29 cellular contexts compared by ENCODE assay signal in the genomic region with DNA sequence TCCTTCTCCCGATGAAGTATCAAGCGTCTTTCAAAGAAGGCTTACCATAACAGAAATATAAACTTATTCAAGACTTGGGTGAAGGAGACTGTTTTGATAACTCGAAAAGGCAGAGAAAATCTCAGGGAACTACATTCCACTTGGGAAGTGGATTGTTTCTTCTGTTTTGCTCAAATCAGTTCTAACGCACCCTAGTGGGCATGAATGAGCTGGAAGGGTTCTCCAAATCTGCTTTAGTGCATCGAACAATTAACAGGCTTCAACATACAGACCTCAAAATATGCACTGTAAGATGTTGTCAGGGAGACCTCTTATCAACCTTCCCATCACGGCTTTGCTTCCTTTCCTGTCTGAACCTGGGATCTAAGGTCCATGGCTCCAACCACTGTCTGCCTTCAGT.
A peak's percentile ranks its signal among the peaks of the same experiment; 100 is the strongest.
DNase-seq lines count a peak whose midpoint lies in the region; ATAC-seq, FAIRE-seq and TF ChIP-seq lines count a peak whose summit lies in the region.
"Had no signal": no experiment of that assay in that cellular context is flagged by ENCODE, and none has a peak within 500 bp of the region (broad histone marks: within the 10 kb centered on the region; RNA-seq: fewer than 3 reads in every experiment).

No MANE protein-coding gene starts in this region.

- H3K9ac ChIP-seq in K562 (ENCODE audit: insufficient read depth in 1 of 2, low read depth in 2 of 2, low read length in 2 of 2) (no peak overlapping the region), HepG2 (ENCODE audit: insufficient read depth, low read depth, low read length) (no peak overlapping the region)
- H3K9ac ChIP-seq: BLaER1 treated with 17β-estradiol and CSF1 and Interleukin-3, amounts not matched to agents 10 nM and 100 nM; parathyroid adenoma had no signal

- H3K27me3 ChIP-seq in BE2C (no peaks in the 10 kb centered on the region), K562 (ENCODE audit: control insufficient read depth in 2 of 2, insufficient read depth in 2 of 2, low read length in 2 of 2) (no peaks in the 10 kb centered on the region), HepG2 (ENCODE audit: control insufficient read depth in 1 of 2, insufficient read depth in 2 of 2, low read length in 2 of 2) (no peaks in the 10 kb centered on the region)
- H3K27me3 ChIP-seq: BLaER1 treated with 17β-estradiol and CSF1 and Interleukin-3, amounts not matched to agents 10 nM and 100 nM; sigmoid colon had no signal

- peak in 1 of 2 experiments; percentile 61; a peak in 2 of 4 replicates for TF ChIP-seq RAD21 in K562 (CRISPR knock-in tag; conservative IDR thresholded peaks at IDR 0.05 in 1 of 2, IDR thresholded peaks at IDR 0.05 in 1 of 2)
- TF ChIP-seq RAD21 in HepG2 (CRISPR knock-in tag; IDR thresholded peaks at IDR 0.05): no peak

- TF ChIP-seq CTCF in BE2C (IDR thresholded peaks at IDR 0.05; ENCODE audit: low read depth, low read length) (peak; percentile 28; the same call in 1 of the 2 replicates), K562 (IDR thresholded peaks at IDR 0.05 in 2 of 3, conservative IDR thresholded peaks at IDR 0.05 in 1 of 3; ENCODE audit: insufficient read depth in 2 of 3, low read depth in 1 of 3, low read length in 3 of 3) (peak; percentile 2 to 59 (median 45); a peak in 5 of 6 replicates), HepG2 (CRISPR knock-in tag; IDR thresholded peaks at IDR 0.05) (no peak)

- no peak overlapping the region for H3K4me3 Mint-ChIP-seq in activated naive CD4-positive, alpha-beta T cell treated with anti-CD3 and anti-CD28 coated beads for 36 hours
- H3K4me3 Mint-ChIP-seq in activated T-helper 2 cell treated with anti-CD3 and anti-CD28 coated beads, Interferon-gamma antibody, Interleukin-2, Interleukin-4, amounts not matched to agents 10 μg/mL and 5 μg/mL and 100 μg/mL, durations not matched to agents 14 hours and 24 hours and 36 hours (ENCODE audit: low read depth): no peak overlapping the region
- H3K4me3 Mint-ChIP-seq: activated CD4-positive, alpha-beta memory T cell treated with anti-CD3 and anti-CD28 coated beads for 36 hours; mesothelial cell of epicardium; natural killer cell treated with Interleukin-12 subunit alpha and Interleukin-12 subunit beta and Interleukin-15 and Interleukin-18, amount 100 ng/mL, for 72 hours; type B pancreatic cell had no signal

- TF ChIP-seq POLR2A in K562 (conservative IDR thresholded peaks at IDR 0.05) (no peak), HepG2 (IDR thresholded peaks at IDR 0.05; ENCODE audit: insufficient read depth in 1 of 2, low read depth in 2 of 2, low read length in 2 of 2) (no peak)

- no peak overlapping the region for H3K27ac Mint-ChIP-seq in activated naive CD4-positive, alpha-beta T cell treated with anti-CD3 and anti-CD28 coated beads for 36 hours
- no peak overlapping the region for H3K27ac Mint-ChIP-seq in activated T-helper 2 cell treated with anti-CD3 and anti-CD28 coated beads, Interferon-gamma antibody, Interleukin-2, Interleukin-4, amounts not matched to agents 10 μg/mL and 5 μg/mL and 100 μg/mL, durations not matched to agents 14 hours and 24 hours and 36 hours
- H3K27ac Mint-ChIP-seq: activated CD4-positive, alpha-beta memory T cell treated with anti-CD3 and anti-CD28 coated beads for 36 hours; mesothelial cell of epicardium; natural killer cell treated with Interleukin-12 subunit alpha and Interleukin-12 subunit beta and Interleukin-15 and Interleukin-18, amount 100 ng/mL, for 72 hours; type B pancreatic cell had no signal

- peak; percentile 58 for FAIRE-seq in K562 (lab: Jason Lieb, UNC)
- FAIRE-seq in HepG2 (lab: Jason Lieb, UNC): peak; percentile 70
- FAIRE-seq: bronchial epithelial cell, endometrium, H54 had no signal

- peaks cover 14% of the 10 kb centered on the region for H3K4me1 Mint-ChIP-seq in activated naive CD4-positive, alpha-beta T cell treated with anti-CD3 and anti-CD28 coated beads for 36 hours (ENCODE audit: low read depth)
- H3K4me1 Mint-ChIP-seq in activated T-helper 2 cell treated with anti-CD3 and anti-CD28 coated beads, Interferon-gamma antibody, Interleukin-2, Interleukin-4, amounts not matched to agents 10 μg/mL and 5 μg/mL and 100 μg/mL, durations not matched to agents 14 hours and 24 hours and 36 hours (ENCODE audit: low read depth): peaks cover 19% of the 10 kb centered on the region

- peak overlapping the region; percentile 46 for H3K27ac ChIP-seq in KOPT-K1 (ENCODE audit: low read depth, low read length, poor library complexity, severe bottlenecking)
- H3K27ac ChIP-seq in K562 (ENCODE audit: extremely low read depth, low read depth, low read length): no peak overlapping the region
- H3K27ac ChIP-seq in HepG2 (ENCODE audit: extremely low read length, insufficient read depth, low read length): no peak overlapping the region
- H3K27ac ChIP-seq: BLaER1 treated with 17β-estradiol and CSF1 and Interleukin-3, amounts not matched to agents 10 nM and 100 nM; parathyroid adenoma; sigmoid colon had no signal

- H3K36me3 ChIP-seq in BE2C (no peaks in the 10 kb centered on the region), KOPT-K1 (ENCODE audit: insufficient read depth, low read length) (no peaks in the 10 kb centered on the region), K562 (ENCODE audit: control insufficient read depth, insufficient read depth, low read length) (no peaks in the 10 kb centered on the region), HepG2 (replicated peaks in 1 of 2; ENCODE audit: control insufficient read depth in 1 of 2, insufficient read depth in 2 of 2, low read length in 2 of 2) (no peaks in the 10 kb centered on the region)
- H3K36me3 ChIP-seq: BLaER1 treated with 17β-estradiol and CSF1 and Interleukin-3, amounts not matched to agents 10 nM and 100 nM; sigmoid colon had no signal

- H3K4me1 ChIP-seq in BE2C: no peaks in the 10 kb centered on the region
- peaks cover 0 to 12% of the 10 kb centered on the region in 2 experiments; a peak in 2 of 5 replicates for H3K4me1 ChIP-seq in K562 (replicated peaks in 1 of 2; ENCODE audit: control insufficient read depth in 2 of 2, insufficient read depth in 2 of 2, low read length in 2 of 2)
- H3K4me1 ChIP-seq in HepG2 (ENCODE audit: insufficient read depth, low read length): no peaks in the 10 kb centered on the region
- H3K4me1 ChIP-seq: parathyroid adenoma, sigmoid colon had no signal

- H4K20me1 ChIP-seq in K562 (replicated peaks; ENCODE audit: control insufficient read depth, insufficient read depth, low read length): no peaks in the 10 kb centered on the region
- no peaks in the 10 kb centered on the region for H4K20me1 ChIP-seq in HepG2 (ENCODE audit: insufficient read depth, low read length)
- H4K20me1 ChIP-seq: BLaER1 treated with 17β-estradiol and CSF1 and Interleukin-3, amounts not matched to agents 10 nM and 100 nM had no signal

- in situ Hi-C loops in K562 (cut with MboI) (no loop called here), HepG2 (cut with HindIII; ENCODE audit: extremely low pct_ligation_motif_present, low pct_unique_long_range_greater_than_20kb) (no loop called here)

- ATAC-seq in K562 (peak; percentile 51; the same call in 1 of the 3 replicates), HepG2 (0 out of 3 replicates have a peak, but pooled peaks have one; percentile 32), HG03354 (IDR thresholded peaks at IDR 0.05; ENCODE audit: poor library complexity, severe bottlenecking, unreplicated experiment) (no peak)
- ATAC-seq: left colon; natural killer cell treated with Interleukin-12 subunit alpha and Interleukin-12 subunit beta and Interleukin-15 and Interleukin-18, amount 100 ng/mL, for 72 hours had no signal

- CTCF ChIA-PET in K562 (lab: Yijun Ruan, JAX; ENCODE audit: low intra/inter-chr PET ratio): no interaction called here
- CTCF ChIA-PET in HepG2 (lab: Yijun Ruan, JAX; ENCODE audit: low intra/inter-chr PET ratio, low total read pairs): interaction anchor here (1.4 kb wide), 1 partner anchor 298 kb away, joined by 4 read pairs; no protein-coding TSS in a partner anchor
- CTCF ChIA-PET in activated naive CD4-positive, alpha-beta T cell treated with anti-CD3 and anti-CD28 coated beads for 36 hours (lab: Charles Lee): interaction anchor here (0.6 to 1.0 kb wide), 2 partner anchors 39 to 900 kb away, joined by 3 read pairs; no protein-coding TSS in a partner anchor

- TF ChIP-seq EP300 in K562 (IDR thresholded peaks at IDR 0.05; ENCODE audit: low read length) (no peak), HepG2 (IDR thresholded peaks at IDR 0.05; ENCODE audit: low read depth in 2 of 2, low read length in 2 of 2) (no peak), HepG2 (CRISPR knock-in tag; IDR thresholded peaks at IDR 0.05; ENCODE audit: borderline replicate concordance) (no peak)

- H3K27me3 Mint-ChIP-seq in activated naive CD4-positive, alpha-beta T cell treated with anti-CD3 and anti-CD28 coated beads for 36 hours (ENCODE audit: low read depth): no peaks in the 10 kb centered on the region
- H3K27me3 Mint-ChIP-seq in activated T-helper 2 cell treated with anti-CD3 and anti-CD28 coated beads, Interferon-gamma antibody, Interleukin-2, Interleukin-4, amounts not matched to agents 10 μg/mL and 5 μg/mL and 100 μg/mL, durations not matched to agents 14 hours and 24 hours and 36 hours (ENCODE audit: low read depth): no peaks in the 10 kb centered on the region
- H3K27me3 Mint-ChIP-seq: activated CD4-positive, alpha-beta memory T cell treated with anti-CD3 and anti-CD28 coated beads for 36 hours had no signal

- no peaks in the 10 kb centered on the region for H3K9me1 ChIP-seq in K562 (ENCODE audit: control insufficient read depth, insufficient read depth, low read length)

- WGBS in K562 (ENCODE audit: insufficient coverage, low coverage, missing lambda C conversion rate): 29% methylated on average over 6 of the region's 6 CpGs
- WGBS in HepG2 (ENCODE audit: low lambda C conversion rate): 24% methylated on average over 6 of the region's 6 CpGs

- no peaks in the 10 kb centered on the region for H3K79me2 ChIP-seq in K562 (ENCODE audit: control insufficient read depth, insufficient read depth, low read length)
- H3K79me2 ChIP-seq in HepG2 (ENCODE audit: insufficient read depth, low read length): no peaks in the 10 kb centered on the region
- H3K79me2 ChIP-seq: parathyroid adenoma had no signal

- no TSS peak for BruUV-seq in K562 (replicated peaks; lab: Mats Ljungman, UMichigan)
- no TSS peak for BruUV-seq in HepG2 (replicated peaks; lab: Mats Ljungman, UMichigan)

- POLR2A ChIA-PET in K562 (lab: Yijun Ruan, JAX): interaction anchor here (0.9 to 1.2 kb wide), 3 partner anchors 8 to 114 kb away, joined by 3 to 4 read pairs (median 3); no protein-coding TSS in a partner anchor
- POLR2A ChIA-PET in HepG2 (lab: Yijun Ruan, JAX): no interaction called here

- intact Hi-C loops in K562 (cut with micrococcal nuclease) (no loop called here), HepG2 (cut with micrococcal nuclease; ENCODE audit: unreplicated experiment) (loop anchor here (1.0 kb wide), 1 partner anchor 299 kb away; no protein-coding TSS in a partner anchor)
- intact Hi-C loops in activated naive CD4-positive, alpha-beta T cell treated with anti-CD3 and anti-CD28 coated beads for 36 hours (cut with micrococcal nuclease): no loop called here
- intact Hi-C loops in activated T-helper 2 cell treated with anti-CD3 and anti-CD28 coated beads, Interferon-gamma antibody, Interleukin-2, Interleukin-4, amounts not matched to agents 10 μg/mL and 5 μg/mL and 100 μg/mL, durations not matched to agents 14 hours and 24 hours and 36 hours (cut with micrococcal nuclease): loop anchor here (10.0 kb wide), 1 partner anchor 45 kb away; no protein-coding TSS in a partner anchor

- H3K4me2 ChIP-seq in K562 (ENCODE audit: insufficient read depth, low read length) (no peak overlapping the region), HepG2 (ENCODE audit: low read depth, low read length) (no peak overlapping the region)
- H3K4me2 ChIP-seq: BLaER1 treated with 17β-estradiol and CSF1 and Interleukin-3, amounts not matched to agents 10 nM and 100 nM had no signal

- no peaks in the 10 kb centered on the region for H3K36me3 Mint-ChIP-seq in activated naive CD4-positive, alpha-beta T cell treated with anti-CD3 and anti-CD28 coated beads for 36 hours (ENCODE audit: low read depth)
- H3K36me3 Mint-ChIP-seq in activated T-helper 2 cell treated with anti-CD3 and anti-CD28 coated beads, Interferon-gamma antibody, Interleukin-2, Interleukin-4, amounts not matched to agents 10 μg/mL and 5 μg/mL and 100 μg/mL, durations not matched to agents 14 hours and 24 hours and 36 hours (ENCODE audit: low read depth): peaks cover 6% of the 10 kb centered on the region
- H3K36me3 Mint-ChIP-seq: activated CD4-positive, alpha-beta memory T cell treated with anti-CD3 and anti-CD28 coated beads for 36 hours; mesothelial cell of epicardium; natural killer cell treated with Interleukin-12 subunit alpha and Interleukin-12 subunit beta and Interleukin-15 and Interleukin-18, amount 100 ng/mL, for 72 hours; type B pancreatic cell had no signal

- H3K4me3 ChIP-seq in BE2C (ENCODE audit: low read depth, low read length) (no peak overlapping the region), K562 (no peak overlapping the region), HepG2 (replicated peaks in 1 of 3; ENCODE audit: insufficient read depth in 1 of 3, low read depth in 2 of 3, low read length in 3 of 3) (no peak overlapping the region)
- H3K4me3 ChIP-seq: BLaER1 treated with 17β-estradiol and CSF1 and Interleukin-3, amounts not matched to agents 10 nM and 100 nM; sigmoid colon had no signal

- no peaks in the 10 kb centered on the region for H3K9me3 Mint-ChIP-seq in activated naive CD4-positive, alpha-beta T cell treated with anti-CD3 and anti-CD28 coated beads for 36 hours
- no peaks in the 10 kb centered on the region for H3K9me3 Mint-ChIP-seq in activated T-helper 2 cell treated with anti-CD3 and anti-CD28 coated beads, Interferon-gamma antibody, Interleukin-2, Interleukin-4, amounts not matched to agents 10 μg/mL and 5 μg/mL and 100 μg/mL, durations not matched to agents 14 hours and 24 hours and 36 hours
- H3K9me3 Mint-ChIP-seq: activated CD4-positive, alpha-beta memory T cell treated with anti-CD3 and anti-CD28 coated beads for 36 hours; mesothelial cell of epicardium; natural killer cell treated with Interleukin-12 subunit alpha and Interleukin-12 subunit beta and Interleukin-15 and Interleukin-18, amount 100 ng/mL, for 72 hours had no signal

- H2AFZ ChIP-seq in K562 (ENCODE audit: low read depth, low read length) (no peak overlapping the region), HepG2 (ENCODE audit: low read length) (no peak overlapping the region)
- H2AFZ ChIP-seq: parathyroid adenoma had no signal

- H3K9me3 ChIP-seq in BE2C (no peaks in the 10 kb centered on the region), KOPT-K1 (ENCODE audit: insufficient read depth, low read length, poor library complexity, severe bottlenecking) (no peaks in the 10 kb centered on the region), K562 (replicated peaks; ENCODE audit: control insufficient read depth, insufficient read depth, low read depth, low read length) (no peaks in the 10 kb centered on the region), HepG2 (ENCODE audit: low read length) (no peaks in the 10 kb centered on the region)
- H3K9me3 ChIP-seq: sigmoid colon had no signal

- DNase-seq in BE2C (no peak), K562 (ENCODE audit: extremely low read depth in 1 of 4, low spot score in 3 of 4) (peak in 2 of 4 experiments; percentile 29 to 34), HepG2 (ENCODE audit: low spot score) (peak; percentile 16), NCI-H526 (lab: John Stamatoyannopoulos, UW) (no peak)
- DNase-seq in activated naive CD4-positive, alpha-beta T cell treated with anti-CD3 and anti-CD28 coated beads for 36 hours: no peak
- no peak for DNase-seq in activated T-helper 2 cell treated with anti-CD3 and anti-CD28 coated beads, Interferon-gamma antibody, Interleukin-2, Interleukin-4, amounts not matched to agents 10 μg/mL and 5 μg/mL and 100 μg/mL, durations not matched to agents 14 hours and 24 hours and 36 hours (ENCODE audit: low spot score)
- DNase-seq: activated CD4-positive, alpha-beta memory T cell treated with anti-CD3 and anti-CD28 coated beads for 36 hours; activated gamma-delta T cell treated with Interleukin-2 at 50 U/mL for 16 hours; activated T-cell treated with anti-CD3 and anti-CD28 coated beads for 4 hours; Calu3; cortex of kidney; EL; Karpas-422; left colon; NCI-H2029; NCI-H446; sigmoid colon; stimulated activated CD8-positive, alpha-beta memory T cell treated with anti-CD3 and anti-CD28 coated beads, Interleukin-4, amount 100 ng/mL, for 48 hours; T-helper 9 cell had no signal

Comparison
In these comparisons a context has a peak if more than half of its experiments do, and no peak if none do; other contexts are left out.
1. intact Hi-C loops: an anchor here in HepG2 (1.0 kb wide) and activated T-helper 2 cell treated with anti-CD3 and anti-CD28 coated beads, Interferon-gamma antibody, Interleukin-2, Interleukin-4, amounts not matched to agents 10 μg/mL and 5 μg/mL and 100 μg/mL, durations not matched to agents 14 hours and 24 hours and 36 hours (10.0 kb wide); none called in K562 and activated naive CD4-positive, alpha-beta T cell treated with anti-CD3 and anti-CD28 coated beads for 36 hours.